ENCODE assay signal across 12 cellular contexts in genomic region chr12:18810537-18811253, GRCh38.
"Had no signal": no experiment of that assay in that cellular context is flagged by ENCODE, and none has a peak within 500 bp of the region (broad histone marks: within the 10 kb centered on the region; RNA-seq: fewer than 3 reads in every experiment).

No MANE protein-coding gene starts in this region.

- H3K4me1 ChIP-seq: tibial nerve had no signal

- H3K9me3 Mint-ChIP-seq: activated T-cell treated with anti-CD3 and anti-CD28 coated beads, Interleukin-2, amount 50 U/mL, for 24 hours; stimulated activated memory B cell treated with anti-CD40 and anti-IgM and Interleukin-4, amounts not matched to agents 10 μg/mL and 1 μg/mL and 100 μg/mL, for 72 hours had no signal

- H3K27me3 Mint-ChIP-seq: activated CD8-positive, alpha-beta memory T cell treated with anti-CD3 and anti-CD28 coated beads, Interleukin-2, amount 10 ng/mL, durations not matched to agents 7 days and 5 days; activated T-cell treated with anti-CD3 and anti-CD28 coated beads, Interleukin-2, amount 50 U/mL, for 24 hours; stimulated activated memory B cell treated with anti-CD40 and anti-IgM and Interleukin-4, amounts not matched to agents 10 μg/mL and 1 μg/mL and 100 μg/mL, for 72 hours had no signal

- H3K36me3 Mint-ChIP-seq: activated CD8-positive, alpha-beta memory T cell treated with anti-CD3 and anti-CD28 coated beads, Interleukin-2, amount 10 ng/mL, durations not matched to agents 7 days and 5 days; activated naive CD4-positive, alpha-beta T cell treated with anti-CD3 and anti-CD28 coated beads, Interleukin-2, amount 50 U/mL, for 72 hours; stimulated activated memory B cell treated with anti-CD40 and anti-IgM and Interleukin-4, amounts not matched to agents 10 μg/mL and 1 μg/mL and 100 μg/mL, for 72 hours had no signal

- H3K27ac Mint-ChIP-seq: activated CD8-positive, alpha-beta memory T cell treated with anti-CD3 and anti-CD28 coated beads, Interleukin-2, amount 10 ng/mL, durations not matched to agents 7 days and 5 days; activated naive CD4-positive, alpha-beta T cell treated with anti-CD3 and anti-CD28 coated beads, Interleukin-2, amount 50 U/mL, for 72 hours; activated T-cell treated with anti-CD3 and anti-CD28 coated beads, Interleukin-2, amount 50 U/mL, for 24 hours; endodermal cell; stimulated activated memory B cell treated with anti-CD40 and anti-IgM and Interleukin-4, amounts not matched to agents 10 μg/mL and 1 μg/mL and 100 μg/mL, for 72 hours had no signal

- H3K9me3 ChIP-seq: pancreas, tibial nerve had no signal

- H3K4me1 Mint-ChIP-seq: activated CD8-positive, alpha-beta memory T cell treated with anti-CD3 and anti-CD28 coated beads, Interleukin-2, amount 10 ng/mL, durations not matched to agents 7 days and 5 days; stimulated activated memory B cell treated with anti-CD40 and anti-IgM and Interleukin-4, amounts not matched to agents 10 μg/mL and 1 μg/mL and 100 μg/mL, for 72 hours had no signal

- H3K4me3 ChIP-seq: pancreas, tibial nerve had no signal

- H3K27me3 ChIP-seq: brain microvascular endothelial cell, pancreas, tibial nerve had no signal

- DNase-seq: activated CD4-positive, alpha-beta T cell treated with anti-CD3 and anti-CD28 coated beads, Interleukin-2, amount 50 U/mL, for 48 hours; activated CD4-positive, CD25-positive, alpha-beta regulatory T cell treated with anti-CD3 and anti-CD28 coated beads, Interleukin-2, amount 50 U/mL, for 72 hours; activated CD8-positive, alpha-beta memory T cell treated with anti-CD3 and anti-CD28 coated beads, Interleukin-2, amount 10 ng/mL, durations not matched to agents 7 days and 5 days; activated effector memory CD4-positive, alpha-beta T cell treated with anti-CD3 and anti-CD28 coated beads, Interleukin-2, amount 50 U/mL, for 16 hours; activated T-cell treated with anti-CD3 and anti-CD28 coated beads, Interleukin-2, amount 50 U/mL, for 24 hours; brain microvascular endothelial cell; endodermal cell; erythroblast; pancreas had no signal

- H3K4me3 Mint-ChIP-seq: activated CD8-positive, alpha-beta memory T cell treated with anti-CD3 and anti-CD28 coated beads, Interleukin-2, amount 10 ng/mL, durations not matched to agents 7 days and 5 days; activated T-cell treated with anti-CD3 and anti-CD28 coated beads, Interleukin-2, amount 50 U/mL, for 24 hours; endodermal cell; stimulated activated memory B cell treated with anti-CD40 and anti-IgM and Interleukin-4, amounts not matched to agents 10 μg/mL and 1 μg/mL and 100 μg/mL, for 72 hours had no signal

- H3K27ac ChIP-seq: brain microvascular endothelial cell, pancreas, tibial nerve had no signal
